In genomic region chr13:46799139-46799538, GRCh38 we compare ENCODE assay signal across 1 cellular context.
TF ChIP-seq lines count a peak whose summit lies in the region.

No MANE protein-coding gene starts in this region.

TF ChIP-seq in HepG2, 621 proteins besides CTCF, POLR2A, EP300 and RAD21 (continued from another document and continues in another):
- TF ChIP-seq ZBED4 (CRISPR knock-in tag; IDR thresholded peaks at IDR 0.05; ENCODE audit: borderline replicate concordance) (no peak), FOXA3 (CRISPR knock-in tag; IDR thresholded peaks at IDR 0.05) (peak; percentile 77; the same call in 1 of the 2 replicates), ZNF839 (CRISPR knock-in tag; IDR thresholded peaks at IDR 0.05; ENCODE audit: borderline replicate concordance) (no peak), SMYD3 (CRISPR knock-in tag; IDR thresholded peaks at IDR 0.05) (no peak), TCF12 (IDR thresholded peaks at IDR 0.05) (no peak), TCF12 (CRISPR knock-in tag; IDR thresholded peaks at IDR 0.05) (no peak), ASH2L (IDR thresholded peaks at IDR 0.05; ENCODE audit: insufficient read length, low read depth, low read length) (no peak), ARID2 (CRISPR knock-in tag; IDR thresholded peaks at IDR 0.05; ENCODE audit: borderline replicate concordance) (no peak), ZNF513 (CRISPR knock-in tag; conservative IDR thresholded peaks at IDR 0.05) (no peak), SRF (IDR thresholded peaks at IDR 0.05; ENCODE audit: low read depth, low read length) (no peak), ZNF12 (CRISPR knock-in tag; IDR thresholded peaks at IDR 0.05) (peak; percentile 54; the same call in 1 of the 2 replicates), ZFP37 (CRISPR knock-in tag; IDR thresholded peaks at IDR 0.05; ENCODE audit: borderline replicate concordance) (no peak), HMG20A (CRISPR knock-in tag; IDR thresholded peaks at IDR 0.05; ENCODE audit: borderline replicate concordance) (peak; percentile 37; the same call in 1 of the 2 replicates), DMTF1 (CRISPR knock-in tag; IDR thresholded peaks at IDR 0.05) (no peak), RFXAP (CRISPR knock-in tag; IDR thresholded peaks at IDR 0.05; ENCODE audit: borderline replicate concordance) (no peak), ZFY (CRISPR knock-in tag; IDR thresholded peaks at IDR 0.05) (no peak), BRCA1 (CRISPR knock-in tag; IDR thresholded peaks at IDR 0.05) (no peak), NCOA5 (CRISPR knock-in tag; IDR thresholded peaks at IDR 0.05) (no peak), ATRX (CRISPR knock-in tag; IDR thresholded peaks at IDR 0.05; ENCODE audit: borderline replicate concordance) (no peak), HOXA3 (CRISPR knock-in tag; IDR thresholded peaks at IDR 0.05) (no peak), ZNF318 (CRISPR knock-in tag; IDR thresholded peaks at IDR 0.05) (no peak), ZNF333 (CRISPR knock-in tag; IDR thresholded peaks at IDR 0.05; ENCODE audit: borderline replicate concordance) (no peak), HCFC1 (IDR thresholded peaks at IDR 0.05; ENCODE audit: low read depth, low read length) (no peak), KLF11 (CRISPR knock-in tag; IDR thresholded peaks at IDR 0.05) (no peak), STAG1 (CRISPR knock-in tag; IDR thresholded peaks at IDR 0.05) (no peak), NONO (IDR thresholded peaks at IDR 0.05) (no peak), NONO (CRISPR knock-in tag; conservative IDR thresholded peaks at IDR 0.05) (no peak), ZNF34 (CRISPR knock-in tag; IDR thresholded peaks at IDR 0.05; ENCODE audit: borderline replicate concordance) (no peak), PRDM15 (CRISPR knock-in tag; IDR thresholded peaks at IDR 0.05) (no peak), FOSL2 (CRISPR knock-in tag; IDR thresholded peaks at IDR 0.05) (peak; percentile 42; the same call in 1 of the 2 replicates), ZNF431 (CRISPR knock-in tag; IDR thresholded peaks at IDR 0.05; ENCODE audit: borderline replicate concordance, low read depth) (no peak)
- TF ChIP-seq, protein P1, sequence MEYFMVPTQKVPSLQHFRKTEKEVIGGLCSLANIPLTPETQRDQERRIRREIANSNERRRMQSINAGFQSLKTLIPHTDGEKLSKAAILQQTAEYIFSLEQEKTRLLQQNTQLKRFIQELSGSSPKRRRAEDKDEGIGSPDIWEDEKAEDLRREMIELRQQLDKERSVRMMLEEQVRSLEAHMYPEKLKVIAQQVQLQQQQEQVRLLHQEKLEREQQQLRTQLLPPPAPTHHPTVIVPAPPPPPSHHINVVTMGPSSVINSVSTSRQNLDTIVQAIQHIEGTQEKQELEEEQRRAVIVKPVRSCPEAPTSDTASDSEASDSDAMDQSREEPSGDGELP (IDR thresholded peaks at IDR 0.05; ENCODE audit: borderline replicate concordance, low read depth), result peak; percentile 76
- TF ChIP-seq, protein P2, sequence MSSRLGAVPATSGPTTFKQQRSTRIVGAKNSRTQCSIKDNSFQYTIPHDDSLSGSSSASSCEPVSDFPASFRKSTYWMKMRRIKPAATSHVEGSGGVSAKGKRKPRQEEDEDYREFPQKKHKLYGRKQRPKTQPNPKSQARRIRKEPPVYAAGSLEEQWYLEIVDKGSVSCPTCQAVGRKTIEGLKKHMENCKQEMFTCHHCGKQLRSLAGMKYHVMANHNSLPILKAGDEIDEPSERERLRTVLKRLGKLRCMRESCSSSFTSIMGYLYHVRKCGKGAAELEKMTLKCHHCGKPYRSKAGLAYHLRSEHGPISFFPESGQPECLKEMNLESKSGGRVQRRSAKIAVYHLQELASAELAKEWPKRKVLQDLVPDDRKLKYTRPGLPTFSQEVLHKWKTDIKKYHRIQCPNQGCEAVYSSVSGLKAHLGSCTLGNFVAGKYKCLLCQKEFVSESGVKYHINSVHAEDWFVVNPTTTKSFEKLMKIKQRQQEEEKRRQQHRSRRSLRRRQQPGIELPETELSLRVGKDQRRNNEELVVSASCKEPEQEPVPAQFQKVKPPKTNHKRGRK (CRISPR knock-in tag; IDR thresholded peaks at IDR 0.05), result no peak
